Comparison of ENCODE assay signal across 1 cellular context in genomic region chr18:12702221-12703095, GRCh38.
A peak's percentile ranks its signal among the peaks of the same experiment; 100 is the strongest.
TF ChIP-seq lines count a peak whose summit lies in the region.

Gene CEP76 (minus strand): TSS chr18:12702723. CDS start chr18:12702548, 175 bp downstream.
Gene PSMG2 (plus strand): TSS chr18:12703042. CDS start chr18:12703108, 66 bp downstream.

TF ChIP-seq in WTC11, 78 proteins besides CTCF, POLR2A, EP300 and RAD21 (continued from another document and continues in another):
- TF ChIP-seq ERG (CRISPR knock-in tag; IDR thresholded peaks at IDR 0.05), result no peak
- TF ChIP-seq OVOL2 (CRISPR knock-in tag; IDR thresholded peaks at IDR 0.05; ENCODE audit: borderline replicate concordance), result no peak
- no peak; the same call in 1 of the 2 replicates for TF ChIP-seq E2F4 (CRISPR knock-in tag; IDR thresholded peaks at IDR 0.05; ENCODE audit: borderline replicate concordance, low read depth)
- no peak for TF ChIP-seq GRHL2 (CRISPR knock-in tag; IDR thresholded peaks at IDR 0.05; ENCODE audit: insufficient replicate concordance, severe bottlenecking)
- no peak for TF ChIP-seq TEAD4 (CRISPR knock-in tag; IDR thresholded peaks at IDR 0.05)
- peak; percentile 48 for TF ChIP-seq MYBL2 (CRISPR knock-in tag; IDR thresholded peaks at IDR 0.05)
- TF ChIP-seq IRF1 (CRISPR knock-in tag; IDR thresholded peaks at IDR 0.05), result no peak
- TF ChIP-seq ZNF512 (CRISPR knock-in tag; IDR thresholded peaks at IDR 0.05; ENCODE audit: borderline replicate concordance), result no peak
- TF ChIP-seq USF2 (CRISPR knock-in tag; IDR thresholded peaks at IDR 0.05), result no peak
- no peak for TF ChIP-seq NR2C2 (CRISPR knock-in tag; IDR thresholded peaks at IDR 0.05)
- no peak for TF ChIP-seq ZNF416 (CRISPR knock-in tag; IDR thresholded peaks at IDR 0.05)
- no peak for TF ChIP-seq E2F5 (CRISPR knock-in tag; IDR thresholded peaks at IDR 0.05)
- 0 out of 2 replicates have a peak, but pooled peaks have one; percentile 73 for TF ChIP-seq HMGXB4 (CRISPR knock-in tag; IDR thresholded peaks at IDR 0.05)
- TF ChIP-seq KAT7 (CRISPR knock-in tag; IDR thresholded peaks at IDR 0.05; ENCODE audit: borderline replicate concordance), result peak; percentile 46; the same call in 1 of the 2 replicates
- no peak for TF ChIP-seq FOXP4 (CRISPR knock-in tag; IDR thresholded peaks at IDR 0.05)
- TF ChIP-seq JAZF1 (CRISPR knock-in tag; IDR thresholded peaks at IDR 0.05), result no peak
- no peak for TF ChIP-seq STAT6 (CRISPR knock-in tag; conservative IDR thresholded peaks at IDR 0.05; ENCODE audit: low read depth)
- no peak for TF ChIP-seq ZNF232 (CRISPR knock-in tag; IDR thresholded peaks at IDR 0.05)
- no peak for TF ChIP-seq ATF2 (CRISPR knock-in tag; IDR thresholded peaks at IDR 0.05; ENCODE audit: borderline replicate concordance, low read depth)
- 0 out of 2 replicates have a peak, but pooled peaks have one; percentile 50 for TF ChIP-seq ATF1 (CRISPR knock-in tag; IDR thresholded peaks at IDR 0.05)
- no peak for TF ChIP-seq ESRRA (CRISPR knock-in tag; IDR thresholded peaks at IDR 0.05; ENCODE audit: borderline replicate concordance)
- no peak; the same call in 1 of the 2 replicates for TF ChIP-seq NFE2L1 (CRISPR knock-in tag; IDR thresholded peaks at IDR 0.05)
- no peak for TF ChIP-seq RELA (CRISPR knock-in tag; IDR thresholded peaks at IDR 0.05; ENCODE audit: borderline replicate concordance)
- no peak for TF ChIP-seq ZNF219 (CRISPR knock-in tag; IDR thresholded peaks at IDR 0.05; ENCODE audit: borderline replicate concordance)
- TF ChIP-seq ZNF396 (CRISPR knock-in tag; IDR thresholded peaks at IDR 0.05; ENCODE audit: borderline replicate concordance), result no peak
- peak; percentile 41 for TF ChIP-seq CREM (CRISPR knock-in tag; IDR thresholded peaks at IDR 0.05)
- no peak for TF ChIP-seq NR3C1 (CRISPR knock-in tag; conservative IDR thresholded peaks at IDR 0.05; ENCODE audit: low read depth)
- TF ChIP-seq E2F1 (CRISPR knock-in tag; IDR thresholded peaks at IDR 0.05), result no peak
- no peak for TF ChIP-seq AFF4 (CRISPR knock-in tag; IDR thresholded peaks at IDR 0.05; ENCODE audit: borderline replicate concordance)
- no peak for TF ChIP-seq ZBTB43 (CRISPR knock-in tag; IDR thresholded peaks at IDR 0.05)
- TF ChIP-seq GTF2I (CRISPR knock-in tag; conservative IDR thresholded peaks at IDR 0.05), result no peak
- TF ChIP-seq FOXK1 (CRISPR knock-in tag; IDR thresholded peaks at IDR 0.05), result peak; percentile 96
- TF ChIP-seq ZBTB21 (CRISPR knock-in tag; IDR thresholded peaks at IDR 0.05; ENCODE audit: borderline replicate concordance), result no peak
- TF ChIP-seq NFYB (CRISPR knock-in tag; conservative IDR thresholded peaks at IDR 0.05; ENCODE audit: low read depth), result no peak
- no peak for TF ChIP-seq ZNF671 (CRISPR knock-in tag; IDR thresholded peaks at IDR 0.05)
- TF ChIP-seq IRF2 (CRISPR knock-in tag; IDR thresholded peaks at IDR 0.05; ENCODE audit: borderline replicate concordance, low read depth), result no peak
